In the genomic region with DNA sequence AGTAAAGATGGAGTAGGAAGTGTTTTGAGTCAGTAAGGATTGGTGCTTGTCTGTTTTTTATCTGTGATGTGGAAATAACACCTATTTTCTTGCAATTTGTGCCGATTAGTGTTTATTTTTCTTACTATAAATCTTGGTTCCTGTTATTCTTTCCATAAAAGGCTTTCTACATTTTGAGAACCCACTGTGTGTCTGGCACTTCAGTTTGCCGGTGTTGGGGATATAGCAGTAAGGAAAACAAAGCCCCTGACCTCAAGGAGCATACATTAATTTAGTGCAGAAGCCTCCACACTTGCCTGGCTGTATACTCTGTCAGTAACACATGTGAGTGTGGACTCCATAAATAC, we compare ENCODE assay signal across 1 cellular context.
TF ChIP-seq lines count a peak whose summit lies in the region.

No MANE protein-coding gene starts in this region.

TF ChIP-seq in K562, 482 proteins besides CTCF, POLR2A, EP300 and RAD21:
- TF ChIP-seq, protein P1, sequence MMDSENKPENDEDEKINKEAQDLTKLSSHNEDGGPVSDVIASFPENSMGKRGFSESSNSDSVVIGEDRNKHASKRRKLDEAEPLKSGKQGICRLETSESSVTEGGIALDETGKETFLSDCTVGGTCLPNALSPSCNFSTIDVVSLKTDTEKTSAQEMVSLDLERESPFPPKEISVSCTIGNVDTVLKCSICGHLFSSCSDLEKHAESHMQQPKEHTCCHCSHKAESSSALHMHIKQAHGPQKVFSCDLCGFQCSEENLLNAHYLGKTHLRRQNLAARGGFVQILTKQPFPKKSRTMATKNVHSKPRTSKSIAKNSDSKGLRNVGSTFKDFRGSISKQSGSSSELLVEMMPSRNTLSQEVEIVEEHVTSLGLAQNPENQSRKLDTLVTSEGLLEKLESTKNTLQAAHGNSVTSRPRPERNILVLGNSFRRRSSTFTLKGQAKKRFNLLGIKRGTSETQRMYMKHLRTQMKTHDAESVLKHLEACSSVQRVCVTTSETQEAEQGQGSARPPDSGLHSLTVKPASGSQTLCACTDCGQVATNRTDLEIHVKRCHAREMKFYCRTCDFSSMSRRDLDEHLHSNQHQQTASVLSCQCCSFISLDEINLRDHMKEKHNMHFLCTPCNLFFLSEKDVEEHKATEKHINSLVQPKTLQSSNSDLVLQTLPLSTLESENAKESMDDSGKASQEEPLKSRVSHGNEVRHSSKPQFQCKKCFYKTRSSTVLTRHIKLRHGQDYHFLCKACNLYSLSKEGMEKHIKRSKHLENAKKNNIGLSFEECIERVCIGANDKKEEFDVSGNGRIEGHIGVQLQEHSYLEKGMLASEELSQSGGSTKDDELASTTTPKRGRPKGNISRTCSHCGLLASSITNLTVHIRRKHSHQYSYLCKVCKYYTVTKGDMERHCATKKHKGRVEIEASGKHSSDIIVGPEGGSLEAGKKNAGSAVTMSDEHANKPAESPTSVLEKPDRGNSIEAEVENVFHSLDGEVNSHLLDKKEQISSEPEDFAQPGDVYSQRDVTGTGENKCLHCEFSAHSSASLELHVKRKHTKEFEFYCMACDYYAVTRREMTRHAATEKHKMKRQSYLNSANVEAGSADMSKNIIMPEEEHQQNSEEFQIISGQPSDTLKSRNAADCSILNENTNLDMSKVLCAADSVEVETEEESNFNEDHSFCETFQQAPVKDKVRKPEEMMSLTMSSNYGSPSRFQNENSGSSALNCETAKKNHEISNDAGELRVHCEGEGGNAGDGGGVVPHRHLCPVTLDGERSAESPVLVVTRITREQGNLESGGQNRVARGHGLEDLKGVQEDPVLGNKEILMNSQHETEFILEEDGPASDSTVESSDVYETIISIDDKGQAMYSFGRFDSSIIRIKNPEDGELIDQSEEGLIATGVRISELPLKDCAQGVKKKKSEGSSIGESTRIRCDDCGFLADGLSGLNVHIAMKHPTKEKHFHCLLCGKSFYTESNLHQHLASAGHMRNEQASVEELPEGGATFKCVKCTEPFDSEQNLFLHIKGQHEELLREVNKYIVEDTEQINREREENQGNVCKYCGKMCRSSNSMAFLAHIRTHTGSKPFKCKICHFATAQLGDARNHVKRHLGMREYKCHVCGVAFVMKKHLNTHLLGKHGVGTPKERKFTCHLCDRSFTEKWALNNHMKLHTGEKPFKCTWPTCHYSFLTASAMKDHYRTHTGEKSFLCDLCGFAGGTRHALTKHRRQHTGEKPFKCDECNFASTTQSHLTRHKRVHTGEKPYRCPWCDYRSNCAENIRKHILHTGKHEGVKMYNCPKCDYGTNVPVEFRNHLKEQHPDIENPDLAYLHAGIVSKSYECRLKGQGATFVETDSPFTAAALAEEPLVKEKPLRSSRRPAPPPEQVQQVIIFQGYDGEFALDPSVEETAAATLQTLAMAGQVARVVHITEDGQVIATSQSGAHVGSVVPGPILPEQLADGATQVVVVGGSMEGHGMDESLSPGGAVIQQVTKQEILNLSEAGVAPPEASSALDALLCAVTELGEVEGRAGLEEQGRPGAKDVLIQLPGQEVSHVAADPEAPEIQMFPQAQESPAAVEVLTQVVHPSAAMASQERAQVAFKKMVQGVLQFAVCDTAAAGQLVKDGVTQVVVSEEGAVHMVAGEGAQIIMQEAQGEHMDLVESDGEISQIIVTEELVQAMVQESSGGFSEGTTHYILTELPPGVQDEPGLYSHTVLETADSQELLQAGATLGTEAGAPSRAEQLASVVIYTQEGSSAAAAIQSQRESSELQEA (IDR thresholded peaks at IDR 0.05; ENCODE audit: low read depth) = no peak
- no peak for TF ChIP-seq NCOA1 (IDR thresholded peaks at IDR 0.05; ENCODE audit: low read depth)
